In genomic region chr19:40305403-40305802, GRCh38 we compare ENCODE assay signal across 8 cellular contexts.
DNase-seq lines count a peak whose midpoint lies in the region; ATAC-seq and TF ChIP-seq lines count a peak whose summit lies in the region.

No MANE protein-coding gene starts in this region.

- no peaks in the 10 kb centered on the region for H3K9me3 ChIP-seq in OCI-LY3 (ENCODE audit: insufficient read depth, low read length)

- H3K9me3 Mint-ChIP-seq in nephron progenitor cell, result no peaks in the 10 kb centered on the region

- no peaks in the 10 kb centered on the region for H3K27me3 ChIP-seq in OCI-LY3 (ENCODE audit: low read depth, low read length)

- no peak overlapping the region for H2AFZ ChIP-seq in OCI-LY3 (ENCODE audit: low read depth, low read length)

- H3K4me1 Mint-ChIP-seq in nephron progenitor cell, result peaks cover 6% of the 10 kb centered on the region

- TF ChIP-seq POLR2A in erythroblast (IDR thresholded peaks at IDR 0.05; ENCODE audit: low read length), result no peak

- ATAC-seq in GM21528 (IDR thresholded peaks at IDR 0.05; ENCODE audit: low FRiP score, unreplicated experiment), result no peak

- H3K4me3 Mint-ChIP-seq in nephron progenitor cell, result no peak overlapping the region

- no peak overlapping the region for H3K9ac ChIP-seq in OCI-LY3 (ENCODE audit: low read length)

- H3K27ac ChIP-seq in OCI-LY3 (ENCODE audit: low read length), result no peak overlapping the region

- H4K20me1 ChIP-seq in OCI-LY3 (ENCODE audit: insufficient read depth, low read length), result no peaks in the 10 kb centered on the region

- H3K36me3 ChIP-seq in OCI-LY3 (replicated peaks; ENCODE audit: low read depth, low read length), result no peaks in the 10 kb centered on the region

- DNase-seq in COLO668 (lab: John Stamatoyannopoulos, UW; ENCODE audit: unreplicated experiment) (peak; percentile 67), HuH-7.5 (ENCODE audit: low spot score) (peak; percentile 86), erythroblast (lab: John Stamatoyannopoulos, UW) (peak; percentile 88 to 93), nephron progenitor cell (peak; percentile 83)
- peak; percentile 82 for DNase-seq in activated CD8-positive, alpha-beta memory T cell treated with anti-CD3 and anti-CD28 coated beads, Interleukin-2, amount 50 U/mL, for 48 hours
- peak; percentile 69 for DNase-seq in stimulated activated naive CD4-positive, alpha-beta T cell treated with Interleukin-2 at 50 U/mL for 16 hours (lab: John Stamatoyannopoulos, UW)

- H3K4me2 ChIP-seq in OCI-LY3 (ENCODE audit: low read length), result no peak overlapping the region

- H3K36me3 Mint-ChIP-seq in nephron progenitor cell (ENCODE audit: low read depth), result no peaks in the 10 kb centered on the region

- no peak overlapping the region for H3K4me3 ChIP-seq in OCI-LY3 (ENCODE audit: low read length)

- H3K27me3 Mint-ChIP-seq in nephron progenitor cell (ENCODE audit: low read depth, poor library complexity), result peaks cover 5% of the 10 kb centered on the region

- no peaks in the 10 kb centered on the region for H3K4me1 ChIP-seq in OCI-LY3 (ENCODE audit: low read length)

- H3K79me2 ChIP-seq in OCI-LY3 (ENCODE audit: low read length), result no peaks in the 10 kb centered on the region

- TF ChIP-seq CTCF in OCI-LY3 (IDR thresholded peaks at IDR 0.05; ENCODE audit: low read depth, low read length), result peak; percentile 95
- peak; percentile 80 for TF ChIP-seq CTCF in nephron progenitor cell (IDR thresholded peaks at IDR 0.05)

- no peak overlapping the region for H3K27ac Mint-ChIP-seq in nephron progenitor cell
